ENCODE assay signal across 1 cellular context in genomic region chr11:119155733-119156492, GRCh38.
TF ChIP-seq lines count a peak whose summit lies in the region.

No MANE protein-coding gene starts in this region.

TF ChIP-seq in GM23338, 12 proteins besides CTCF, POLR2A, EP300 and RAD21 (continued from another document):
- TF ChIP-seq ZNF462 (CRISPR knock-in tag; IDR thresholded peaks at IDR 0.05) (no peak), CREB1 (CRISPR knock-in tag; IDR thresholded peaks at IDR 0.05; ENCODE audit: low read depth) (no peak), JUNB (IDR thresholded peaks at IDR 0.05; ENCODE audit: unreplicated experiment) (no peak), POLR2AphosphoS5 (IDR thresholded peaks at IDR 0.05; ENCODE audit: low read depth) (no peak), ZNF114 (CRISPR knock-in tag; IDR thresholded peaks at IDR 0.05) (no peak), EZH2phosphoT487 (IDR thresholded peaks at IDR 0.05; ENCODE audit: unreplicated experiment) (no peak)
